In genomic region chr1:225541383-225541782, GRCh38 we compare ENCODE assay signal across 22 cellular contexts.
"Had no signal": no experiment of that assay in that cellular context is flagged by ENCODE, and none has a peak within 500 bp of the region (broad histone marks: within the 10 kb centered on the region; RNA-seq: fewer than 3 reads in every experiment).

No MANE protein-coding gene starts in this region.

- H3K4me1 ChIP-seq: pancreas, prostate gland, thyroid gland had no signal

- H3K4me3 ChIP-seq: esophagus muscularis mucosa, gastroesophageal sphincter, pancreas, prostate gland, thyroid gland had no signal

- H3K36me3 ChIP-seq: brain microvascular endothelial cell, esophagus muscularis mucosa, gastroesophageal sphincter, pancreas, prostate gland, thyroid gland, WERI-Rb-1 had no signal

- H3K9me3 ChIP-seq: esophagus muscularis mucosa, gastroesophageal sphincter, pancreas, prostate gland, thyroid gland had no signal

- DNase-seq: activated CD4-positive, alpha-beta memory T cell treated with anti-CD3 and anti-CD28 coated beads, Interleukin-2, amount 10 ng/mL, durations not matched to agents 7 days and 5 days; activated CD4-positive, alpha-beta T cell treated with anti-CD3 and anti-CD28 coated beads, Interleukin-2, amount 10 ng/mL, durations not matched to agents 24 days and 14 days; activated CD4-positive, CD25-positive, alpha-beta regulatory T cell treated with anti-CD3 and anti-CD28 coated beads, Interleukin-2, amount 50 U/mL, for 72 hours; activated gamma-delta T cell treated with Interleukin-2 at 50 U/mL for 16 hours; activated naive CD4-positive, alpha-beta T cell treated with anti-CD3 and anti-CD28 coated beads, Interleukin-2, amount 50 U/mL, for 16 hours; activated T-cell treated with anti-CD3 and anti-CD28 coated beads, Interleukin-2, amount 50 U/mL, for 4 hours; brain microvascular endothelial cell; caudate nucleus; hippocampal formation; left cardiac atrium; left ventricle myocardium superior; naive B cell; pancreas; retina; small intestine; stimulated activated CD4-positive, alpha-beta T cell treated with anti-CD3 and anti-CD28 coated beads, Interleukin-4, amount 100 ng/mL, for 24 hours; substantia nigra; thyroid gland; WERI-Rb-1 had no signal

- H3K27me3 ChIP-seq: brain microvascular endothelial cell, esophagus muscularis mucosa, gastroesophageal sphincter, pancreas, thyroid gland had no signal

- H3K27ac ChIP-seq: brain microvascular endothelial cell, esophagus muscularis mucosa, gastroesophageal sphincter, pancreas, prostate gland, thyroid gland, WERI-Rb-1 had no signal
